1 cellular context compared by ENCODE assay signal in genomic region chr19:11435057-11435832, GRCh38.
TF ChIP-seq lines count a peak whose summit lies in the region.

ODAD3 (minus strand) TSS chr19:11435121; CDS start chr19:11435016, 105 bp downstream.
PRKCSH (plus strand) TSS chr19:11435635; CDS start chr19:11436118, 483 bp downstream.

TF ChIP-seq in WTC11, 78 proteins besides CTCF, POLR2A, EP300 and RAD21 (continued from another document):
- TF ChIP-seq FOXP1 (CRISPR knock-in tag; IDR thresholded peaks at IDR 0.05; ENCODE audit: borderline replicate concordance) (0 out of 2 replicates have a peak, but pooled peaks have one; percentile 51), NFATC4 (CRISPR knock-in tag; IDR thresholded peaks at IDR 0.05) (no peak), SOX15 (CRISPR knock-in tag; IDR thresholded peaks at IDR 0.05) (no peak), ETV6 (CRISPR knock-in tag; IDR thresholded peaks at IDR 0.05) (peak; percentile 88), NR1H2 (CRISPR knock-in tag; IDR thresholded peaks at IDR 0.05) (no peak), HMGXB4 (CRISPR knock-in tag; IDR thresholded peaks at IDR 0.05) (0 out of 2 replicates have a peak, but pooled peaks have one; percentile 23), ATF1 (CRISPR knock-in tag; IDR thresholded peaks at IDR 0.05) (no peak), ZNF232 (CRISPR knock-in tag; IDR thresholded peaks at IDR 0.05) (peak; percentile 82; the same call in 1 of the 2 replicates), ZBTB21 (CRISPR knock-in tag; IDR thresholded peaks at IDR 0.05; ENCODE audit: borderline replicate concordance) (no peak), IRF1 (CRISPR knock-in tag; IDR thresholded peaks at IDR 0.05) (no peak), ZMAT4 (CRISPR knock-in tag; IDR thresholded peaks at IDR 0.05) (no peak), ERG (CRISPR knock-in tag; IDR thresholded peaks at IDR 0.05) (no peak), GTF2I (CRISPR knock-in tag; conservative IDR thresholded peaks at IDR 0.05) (no peak), ATF2 (CRISPR knock-in tag; IDR thresholded peaks at IDR 0.05; ENCODE audit: borderline replicate concordance, low read depth) (no peak), CDX4 (CRISPR knock-in tag; IDR thresholded peaks at IDR 0.05; ENCODE audit: borderline replicate concordance) (no peak), ZNF263 (CRISPR knock-in tag; IDR thresholded peaks at IDR 0.05; ENCODE audit: low read depth) (no peak), GRHL2 (CRISPR knock-in tag; IDR thresholded peaks at IDR 0.05; ENCODE audit: insufficient replicate concordance, severe bottlenecking) (no peak), RELA (CRISPR knock-in tag; IDR thresholded peaks at IDR 0.05; ENCODE audit: borderline replicate concordance) (no peak), ATF6 (CRISPR knock-in tag; IDR thresholded peaks at IDR 0.05) (no peak), PRRX2 (CRISPR knock-in tag; IDR thresholded peaks at IDR 0.05) (no peak), PREB (CRISPR knock-in tag; IDR thresholded peaks at IDR 0.05; ENCODE audit: borderline replicate concordance) (no peak), TCF7 (CRISPR knock-in tag; IDR thresholded peaks at IDR 0.05; ENCODE audit: low read depth) (no peak), E2F5 (CRISPR knock-in tag; IDR thresholded peaks at IDR 0.05) (peak; percentile 93), TEAD4 (CRISPR knock-in tag; IDR thresholded peaks at IDR 0.05) (no peak), ZNF396 (CRISPR knock-in tag; IDR thresholded peaks at IDR 0.05; ENCODE audit: borderline replicate concordance) (no peak; the same call in 1 of the 2 replicates), AR (CRISPR knock-in tag; IDR thresholded peaks at IDR 0.05) (no peak), ZNF219 (CRISPR knock-in tag; IDR thresholded peaks at IDR 0.05; ENCODE audit: borderline replicate concordance) (no peak), NR3C1 (CRISPR knock-in tag; conservative IDR thresholded peaks at IDR 0.05; ENCODE audit: low read depth) (no peak), ESRRA (CRISPR knock-in tag; IDR thresholded peaks at IDR 0.05; ENCODE audit: borderline replicate concordance) (no peak), FOXK1 (CRISPR knock-in tag; IDR thresholded peaks at IDR 0.05) (peak; percentile 75), ZSCAN18 (CRISPR knock-in tag; IDR thresholded peaks at IDR 0.05) (no peak), E2F1 (CRISPR knock-in tag; IDR thresholded peaks at IDR 0.05) (peak; percentile 71; the same call in 1 of the 2 replicates), TEAD1 (CRISPR knock-in tag; IDR thresholded peaks at IDR 0.05) (peak; percentile 68; the same call in 1 of the 2 replicates), FOXJ3 (CRISPR knock-in tag; IDR thresholded peaks at IDR 0.05; ENCODE audit: borderline replicate concordance) (no peak), OVOL2 (CRISPR knock-in tag; IDR thresholded peaks at IDR 0.05; ENCODE audit: borderline replicate concordance) (no peak), MXD4 (CRISPR knock-in tag; IDR thresholded peaks at IDR 0.05; ENCODE audit: borderline replicate concordance) (no peak)
TF ChIP-seq in WTC11: peak in this region for 16.
